ENCODE assay signal across 10 cellular contexts in the genomic region with DNA sequence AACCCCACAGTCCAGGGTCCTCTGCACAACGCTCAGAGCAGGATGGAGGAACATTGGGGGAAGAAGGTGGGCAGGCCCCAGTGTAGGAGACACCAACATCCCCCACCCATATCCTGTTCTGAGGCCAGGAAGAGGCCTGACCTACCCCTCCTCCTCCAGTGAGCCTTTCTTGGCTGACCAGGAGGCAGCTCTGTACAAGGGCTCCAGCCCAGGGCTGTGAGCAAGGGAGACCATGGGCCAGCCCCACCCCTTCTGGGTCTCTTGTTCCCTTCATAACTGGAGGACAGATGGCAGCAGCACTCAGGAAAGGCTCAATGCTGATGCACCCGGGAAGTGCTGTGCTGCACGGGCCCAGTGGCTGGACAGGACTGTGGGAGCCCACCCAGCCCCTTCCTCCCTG. TPM values are rescaled to one million over a fixed set of nuclear protein-coding genes. Genes with fewer than 3 reads are reported as not detected.
DNase-seq lines count a peak whose midpoint lies in the region; ATAC-seq and TF ChIP-seq lines count a peak whose summit lies in the region.
"Not testable (repeated sequence)": the region's sequence is repeated elsewhere in the genome, so short reads cannot be mapped to it uniquely, and the experiment has no call there.
"Had no signal": no experiment of that assay in that cellular context is flagged by ENCODE, and none has a peak within 500 bp of the region (broad histone marks: within the 10 kb centered on the region; RNA-seq: fewer than 3 reads in every experiment).

No MANE protein-coding gene starts in this region.

- not testable (repeated sequence) for H2AK9ac ChIP-seq in IMR-90 (replicated peaks; ENCODE audit: low read depth, low read length, poor library complexity)

- H3K36me3 ChIP-seq in IMR-90 (ENCODE audit: control insufficient read depth, insufficient read depth, low read length); RWPE2 (ENCODE audit: low read depth); heart right ventricle; right lobe of liver; upper lobe of left lung: not testable (repeated sequence)

- intact Hi-C loops in IMR-90 (cut with micrococcal nuclease); heart right ventricle (cut with DNase I); left colon (cut with DNase I, micrococcal nuclease); right lobe of liver (cut with DNase I): not testable (repeated sequence)

- not testable (repeated sequence) for H2AK5ac ChIP-seq in IMR-90 (ENCODE audit: low read depth, low read length)

- not testable (repeated sequence) for H3K4ac ChIP-seq in IMR-90 (ENCODE audit: low read depth, low read length)

- not testable (repeated sequence) for BruUV-seq in IMR-90 (replicated peaks; lab: Mats Ljungman, UMichigan)

- not testable (repeated sequence) for H2AFZ ChIP-seq in IMR-90 (replicated peaks; ENCODE audit: low read length, poor library complexity)

- DNase-seq in IMR-90; RWPE2 (ENCODE audit: low spot score); heart right ventricle; left colon; right lobe of liver; upper lobe of left lung: not testable (repeated sequence)

- not testable (repeated sequence) for H2BK15ac ChIP-seq in IMR-90 (ENCODE audit: low read depth, low read length)

- TF ChIP-seq EP300 in upper lobe of left lung (IDR thresholded peaks at IDR 0.05), result not testable (repeated sequence)

- not testable (repeated sequence) for TF ChIP-seq RAD21 in IMR-90 (IDR thresholded peaks at IDR 0.05; ENCODE audit: low read length)

- CTCF ChIA-PET in IMR-90 (lab: Yijun Ruan, JAX), result not testable (repeated sequence)

- H2BK20ac ChIP-seq in IMR-90 (ENCODE audit: low read depth, low read length), result not testable (repeated sequence)

- ATAC-seq in IMR-90 (ENCODE audit: low read depth) (peak; percentile 36), RWPE2 (ENCODE audit: low read depth) (0 out of 3 replicates have a peak, but pooled peaks have one; percentile 19), esophagus mucosa (peak; percentile 13), heart right ventricle (peak; percentile 15 to 72 (median 66)), left colon (peak; percentile 9), right lobe of liver (peak; percentile 34 to 53 (median 42)), upper lobe of left lung (ENCODE audit: low FRiP score in 2 of 2) (peak; percentile 33 to 49)

- dilution Hi-C loops in IMR-90 (cut with HindIII; ENCODE audit: low sequenced_read_pairs, unreplicated experiment), result not testable (repeated sequence)

- H4K5ac ChIP-seq in IMR-90 (ENCODE audit: low read depth, low read length), result not testable (repeated sequence)

- not testable (repeated sequence) for H3K23ac ChIP-seq in IMR-90 (ENCODE audit: low read depth, low read length)

- not testable (repeated sequence) for H3K27me3 ChIP-seq in IMR-90 (ENCODE audit: control insufficient read depth, insufficient read depth, low read length); RWPE2 (ENCODE audit: insufficient read depth, poor library complexity, severe bottlenecking); heart right ventricle; right lobe of liver; upper lobe of left lung

- H3K56ac ChIP-seq in IMR-90 (ENCODE audit: extremely low read depth, insufficient read depth, low read length), result not testable (repeated sequence)

- not testable (repeated sequence) for H3K4me3 ChIP-seq in IMR-90 (ENCODE audit: insufficient read depth, low read depth, low read length); RWPE2 (ENCODE audit: severe bottlenecking); heart right ventricle; right lobe of liver; upper lobe of left lung

- not testable (repeated sequence) for H2BK5ac ChIP-seq in IMR-90 (ENCODE audit: low read depth, low read length, poor library complexity, severe bottlenecking)

- not testable (repeated sequence) for H2BK120ac ChIP-seq in IMR-90 (ENCODE audit: low read depth, low read length)

- H3K79me1 ChIP-seq in IMR-90 (ENCODE audit: low read depth in 1 of 2, low read length in 2 of 2), result not testable (repeated sequence)

- not testable (repeated sequence) for H3K4me1 ChIP-seq in IMR-90 (ENCODE audit: control insufficient read depth, insufficient read depth, low read length); RWPE2 (ENCODE audit: insufficient read depth, poor library complexity, severe bottlenecking); heart right ventricle; right lobe of liver; upper lobe of left lung

- not testable (repeated sequence) for H4K8ac ChIP-seq in IMR-90 (ENCODE audit: low read depth in 2 of 2, low read length in 2 of 2)

- not testable (repeated sequence) for H3K9ac ChIP-seq in IMR-90 (ENCODE audit: low read depth, low read length)

- not testable (repeated sequence) for H3K18ac ChIP-seq in IMR-90 (ENCODE audit: low read depth, low read length)

- H3K14ac ChIP-seq in IMR-90 (replicated peaks; ENCODE audit: low read depth, low read length), result not testable (repeated sequence)

- TF ChIP-seq POLR2A in IMR-90 (IDR thresholded peaks at IDR 0.05; ENCODE audit: low read depth, low read length); right lobe of liver (IDR thresholded peaks at IDR 0.05); upper lobe of left lung (IDR thresholded peaks at IDR 0.05): not testable (repeated sequence)

- not testable (repeated sequence) for H3K9me1 ChIP-seq in IMR-90 (ENCODE audit: insufficient read depth, low read length)

- not testable (repeated sequence) for H3K9me3 ChIP-seq in IMR-90 (ENCODE audit: control insufficient read depth, insufficient read depth, low read length); RWPE2 (ENCODE audit: severe bottlenecking); heart right ventricle; right lobe of liver; upper lobe of left lung

- WGBS in IMR-90 (ENCODE audit: extremely low coverage in 2 of 2, insufficient read length in 1 of 2), 2 experiments, result no CpG with 5 or more reads among the region's 3 CpGs
- WGBS in heart right ventricle, 2 donors, result no CpG with 5 or more reads among the region's 3 CpGs
- WGBS in right lobe of liver (ENCODE audit: insufficient coverage, low coverage, low lambda C conversion rate, missing lambda C conversion rate), result no CpG with 5 or more reads among the region's 3 CpGs
- WGBS in upper lobe of left lung, 2 donors, result no CpG with 5 or more reads among the region's 3 CpGs

- in situ Hi-C loops in IMR-90 (cut with MboI; ENCODE audit: low sequenced_read_pairs), result not testable (repeated sequence)

- not testable (repeated sequence) for H3K27ac ChIP-seq in IMR-90 (ENCODE audit: insufficient read depth, low read length); RWPE2 (ENCODE audit: poor library complexity, severe bottlenecking); heart right ventricle; right lobe of liver; upper lobe of left lung

- not testable (repeated sequence) for TF ChIP-seq CTCF in IMR-90 (conservative IDR thresholded peaks at IDR 0.05; ENCODE audit: low read depth, low read length); RWPE2 (IDR thresholded peaks at IDR 0.05; ENCODE audit: poor library complexity, severe bottlenecking); heart right ventricle (IDR thresholded peaks at IDR 0.05); right lobe of liver (IDR thresholded peaks at IDR 0.05); upper lobe of left lung (IDR thresholded peaks at IDR 0.05)

- H3K4me2 ChIP-seq in IMR-90 (ENCODE audit: low read depth, low read length), result not testable (repeated sequence)

- POLR2A ChIA-PET in IMR-90 (lab: Charles Lee; ENCODE audit: unreplicated experiment), result not testable (repeated sequence)

- not testable (repeated sequence) for H4K20me1 ChIP-seq in IMR-90 (ENCODE audit: insufficient read depth, low read length)

- not testable (repeated sequence) for H4K91ac ChIP-seq in IMR-90 (ENCODE audit: insufficient read depth, low read depth, low read length)

RNA-seq across cellular contexts. Expression of gene GRAPL, which starts 47.0 kb away (rescaled TPM):
- total RNA-seq in IMR-90 (2012; rRNA removed), result not detected in 2 replicates
- not detected in 2 replicates for polyA plus RNA-seq in IMR-90 (2012; rRNA removed)
- not detected in 2 replicates for polyA plus RNA-seq in IMR-90 (2012; cell fraction: cytosol; rRNA removed)
- 0.37 and 0.71 TPM in 2 replicates for polyA plus RNA-seq in IMR-90 (2012; cell fraction: nucleus; rRNA removed; ENCODE audit: low replicate concordance)
- 0.48 TPM for total RNA-seq in esophagus mucosa
- 1 to 10 TPM in 7 of 10 donors, under 1 TPM in 3; 0.53 to 2.9 (median 1.6) TPM for total RNA-seq in heart right ventricle
- polyA plus RNA-seq in heart right ventricle, result 1 to 10 TPM in 1 of 2 donors, under 1 TPM in 1; 0.94 to 3.1 TPM
- total RNA-seq in left colon, result 1 to 10 TPM; 1.4 to 1.8 TPM
- total RNA-seq in right lobe of liver, result 1 to 10 TPM in 4 of 6 experiments, under 1 TPM in 2; 0.68 to 9.2 (median 2.2) TPM
- total RNA-seq in upper lobe of left lung, result 10 to 100 TPM in 1 of 6 donors, 1 to 10 TPM in 5; 2.3 to 17.2 (median 5.0) TPM
- total RNA-seq: A172, G401, H1 had no signal

Comparison
In these comparisons a context has a peak if more than half of its experiments do, and no peak if none do; other contexts are left out.
1. ATAC-seq: peak in every context shown above with its lines; median percentile 66 in heart right ventricle; 42 in right lobe of liver; 41 in upper lobe of left lung; 36 in IMR-90; 19 in RWPE2; 13 in esophagus mucosa; 9 in left colon.